1 cellular context compared by ENCODE assay signal in genomic region chr3:31680072-31680870, GRCh38.
A peak's percentile ranks its signal among the peaks of the same experiment; 100 is the strongest.
TF ChIP-seq lines count a peak whose summit lies in the region.

No MANE protein-coding gene starts in this region.

TF ChIP-seq in HepG2, 621 proteins besides CTCF, POLR2A, EP300 and RAD21 (continued from another document and continues in another):
- TF ChIP-seq ARID5B (CRISPR knock-in tag; IDR thresholded peaks at IDR 0.05) = peak; percentile 60
- TF ChIP-seq, protein P1, sequence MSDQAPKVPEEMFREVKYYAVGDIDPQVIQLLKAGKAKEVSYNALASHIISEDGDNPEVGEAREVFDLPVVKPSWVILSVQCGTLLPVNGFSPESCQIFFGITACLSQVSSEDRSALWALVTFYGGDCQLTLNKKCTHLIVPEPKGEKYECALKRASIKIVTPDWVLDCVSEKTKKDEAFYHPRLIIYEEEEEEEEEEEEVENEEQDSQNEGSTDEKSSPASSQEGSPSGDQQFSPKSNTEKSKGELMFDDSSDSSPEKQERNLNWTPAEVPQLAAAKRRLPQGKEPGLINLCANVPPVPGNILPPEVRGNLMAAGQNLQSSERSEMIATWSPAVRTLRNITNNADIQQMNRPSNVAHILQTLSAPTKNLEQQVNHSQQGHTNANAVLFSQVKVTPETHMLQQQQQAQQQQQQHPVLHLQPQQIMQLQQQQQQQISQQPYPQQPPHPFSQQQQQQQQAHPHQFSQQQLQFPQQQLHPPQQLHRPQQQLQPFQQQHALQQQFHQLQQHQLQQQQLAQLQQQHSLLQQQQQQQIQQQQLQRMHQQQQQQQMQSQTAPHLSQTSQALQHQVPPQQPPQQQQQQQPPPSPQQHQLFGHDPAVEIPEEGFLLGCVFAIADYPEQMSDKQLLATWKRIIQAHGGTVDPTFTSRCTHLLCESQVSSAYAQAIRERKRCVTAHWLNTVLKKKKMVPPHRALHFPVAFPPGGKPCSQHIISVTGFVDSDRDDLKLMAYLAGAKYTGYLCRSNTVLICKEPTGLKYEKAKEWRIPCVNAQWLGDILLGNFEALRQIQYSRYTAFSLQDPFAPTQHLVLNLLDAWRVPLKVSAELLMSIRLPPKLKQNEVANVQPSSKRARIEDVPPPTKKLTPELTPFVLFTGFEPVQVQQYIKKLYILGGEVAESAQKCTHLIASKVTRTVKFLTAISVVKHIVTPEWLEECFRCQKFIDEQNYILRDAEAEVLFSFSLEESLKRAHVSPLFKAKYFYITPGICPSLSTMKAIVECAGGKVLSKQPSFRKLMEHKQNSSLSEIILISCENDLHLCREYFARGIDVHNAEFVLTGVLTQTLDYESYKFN (CRISPR knock-in tag; conservative IDR thresholded peaks at IDR 0.05) = peak; percentile 69
- TF ChIP-seq, protein P2, sequence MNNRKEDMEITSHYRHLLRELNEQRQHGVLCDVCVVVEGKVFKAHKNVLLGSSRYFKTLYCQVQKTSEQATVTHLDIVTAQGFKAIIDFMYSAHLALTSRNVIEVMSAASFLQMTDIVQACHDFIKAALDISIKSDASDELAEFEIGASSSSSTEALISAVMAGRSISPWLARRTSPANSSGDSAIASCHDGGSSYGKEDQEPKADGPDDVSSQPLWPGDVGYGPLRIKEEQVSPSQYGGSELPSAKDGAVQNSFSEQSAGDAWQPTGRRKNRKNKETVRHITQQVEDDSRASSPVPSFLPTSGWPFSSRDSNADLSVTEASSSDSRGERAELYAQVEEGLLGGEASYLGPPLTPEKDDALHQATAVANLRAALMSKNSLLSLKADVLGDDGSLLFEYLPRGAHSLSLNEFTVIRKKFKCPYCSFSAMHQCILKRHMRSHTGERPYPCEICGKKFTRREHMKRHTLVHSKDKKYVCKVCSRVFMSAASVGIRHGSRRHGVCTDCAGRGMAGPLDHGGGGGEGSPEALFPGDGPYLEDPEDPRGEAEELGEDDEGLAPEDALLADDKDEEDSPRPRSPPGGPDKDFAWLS (CRISPR knock-in tag; IDR thresholded peaks at IDR 0.05; ENCODE audit: borderline replicate concordance) = no peak
- TF ChIP-seq ZMYM4 (CRISPR knock-in tag; IDR thresholded peaks at IDR 0.05) = peak; percentile 56
- TF ChIP-seq ZNF263 (CRISPR knock-in tag; IDR thresholded peaks at IDR 0.05) = no peak
- TF ChIP-seq NR2F2 (IDR thresholded peaks at IDR 0.05; ENCODE audit: borderline replicate concordance, low read depth) = peak; percentile 58
- TF ChIP-seq, protein P3, sequence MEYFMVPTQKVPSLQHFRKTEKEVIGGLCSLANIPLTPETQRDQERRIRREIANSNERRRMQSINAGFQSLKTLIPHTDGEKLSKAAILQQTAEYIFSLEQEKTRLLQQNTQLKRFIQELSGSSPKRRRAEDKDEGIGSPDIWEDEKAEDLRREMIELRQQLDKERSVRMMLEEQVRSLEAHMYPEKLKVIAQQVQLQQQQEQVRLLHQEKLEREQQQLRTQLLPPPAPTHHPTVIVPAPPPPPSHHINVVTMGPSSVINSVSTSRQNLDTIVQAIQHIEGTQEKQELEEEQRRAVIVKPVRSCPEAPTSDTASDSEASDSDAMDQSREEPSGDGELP (IDR thresholded peaks at IDR 0.05; ENCODE audit: borderline replicate concordance, low read depth) = no peak
- TF ChIP-seq MATR3 (CRISPR knock-in tag; IDR thresholded peaks at IDR 0.05) = no peak
- peak; percentile 46; the same call in 1 of the 2 replicates for TF ChIP-seq SALL1 (CRISPR knock-in tag; IDR thresholded peaks at IDR 0.05)
- TF ChIP-seq AFF4 (CRISPR knock-in tag; IDR thresholded peaks at IDR 0.05) = no peak
- TF ChIP-seq, protein P4, sequence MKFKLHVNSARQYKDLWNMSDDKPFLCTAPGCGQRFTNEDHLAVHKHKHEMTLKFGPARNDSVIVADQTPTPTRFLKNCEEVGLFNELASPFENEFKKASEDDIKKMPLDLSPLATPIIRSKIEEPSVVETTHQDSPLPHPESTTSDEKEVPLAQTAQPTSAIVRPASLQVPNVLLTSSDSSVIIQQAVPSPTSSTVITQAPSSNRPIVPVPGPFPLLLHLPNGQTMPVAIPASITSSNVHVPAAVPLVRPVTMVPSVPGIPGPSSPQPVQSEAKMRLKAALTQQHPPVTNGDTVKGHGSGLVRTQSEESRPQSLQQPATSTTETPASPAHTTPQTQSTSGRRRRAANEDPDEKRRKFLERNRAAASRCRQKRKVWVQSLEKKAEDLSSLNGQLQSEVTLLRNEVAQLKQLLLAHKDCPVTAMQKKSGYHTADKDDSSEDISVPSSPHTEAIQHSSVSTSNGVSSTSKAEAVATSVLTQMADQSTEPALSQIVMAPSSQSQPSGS (CRISPR knock-in tag; IDR thresholded peaks at IDR 0.05) = no peak
- TF ChIP-seq ZNF749 (CRISPR knock-in tag; IDR thresholded peaks at IDR 0.05; ENCODE audit: borderline replicate concordance) = no peak
- TF ChIP-seq ZBTB10 (CRISPR knock-in tag; IDR thresholded peaks at IDR 0.05; ENCODE audit: borderline replicate concordance) = no peak
- TF ChIP-seq ZNF687 (CRISPR knock-in tag; IDR thresholded peaks at IDR 0.05) = peak; percentile 37
- TF ChIP-seq, protein P5, sequence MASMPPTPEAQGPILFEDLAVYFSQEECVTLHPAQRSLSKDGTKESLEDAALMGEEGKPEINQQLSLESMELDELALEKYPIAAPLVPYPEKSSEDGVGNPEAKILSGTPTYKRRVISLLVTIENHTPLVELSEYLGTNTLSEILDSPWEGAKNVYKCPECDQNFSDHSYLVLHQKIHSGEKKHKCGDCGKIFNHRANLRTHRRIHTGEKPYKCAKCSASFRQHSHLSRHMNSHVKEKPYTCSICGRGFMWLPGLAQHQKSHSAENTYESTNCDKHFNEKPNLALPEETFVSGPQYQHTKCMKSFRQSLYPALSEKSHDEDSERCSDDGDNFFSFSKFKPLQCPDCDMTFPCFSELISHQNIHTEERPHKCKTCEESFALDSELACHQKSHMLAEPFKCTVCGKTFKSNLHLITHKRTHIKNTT (CRISPR knock-in tag; IDR thresholded peaks at IDR 0.05) = no peak
- no peak for TF ChIP-seq MAFK (conservative IDR thresholded peaks at IDR 0.05 in 1 of 2, IDR thresholded peaks at IDR 0.05 in 1 of 2; ENCODE audit: low read length in 2 of 2)
- no peak for TF ChIP-seq ZNF790 (CRISPR knock-in tag; IDR thresholded peaks at IDR 0.05; ENCODE audit: borderline replicate concordance)
- TF ChIP-seq SRSF9 (IDR thresholded peaks at IDR 0.05; ENCODE audit: borderline replicate concordance, insufficient read depth, low read depth, low read length, poor library complexity, severe bottlenecking) = no peak
- 0 out of 2 replicates have a peak, but pooled peaks have one; percentile 20 for TF ChIP-seq ZNF574 (CRISPR knock-in tag; IDR thresholded peaks at IDR 0.05)
- no peak for TF ChIP-seq ZNF713 (CRISPR knock-in tag; IDR thresholded peaks at IDR 0.05)
- no peak for TF ChIP-seq TARDBP (CRISPR knock-in tag; IDR thresholded peaks at IDR 0.05)
